Comparison of ENCODE assay signal across 9 cellular contexts in genomic region chr16:66750279-66751134, GRCh38. TPM values are rescaled to one million over a fixed set of nuclear protein-coding genes. Genes with fewer than 3 reads are reported as not detected.
DNase-seq lines count a peak whose midpoint lies in the region; ATAC-seq, FAIRE-seq and TF ChIP-seq lines count a peak whose summit lies in the region.
"Had no signal": no experiment of that assay in that cellular context is flagged by ENCODE, and none has a peak within 500 bp of the region (broad histone marks: within the 10 kb centered on the region; RNA-seq: fewer than 3 reads in every experiment).

No MANE protein-coding gene starts in this region.

- WGBS in esophagus muscularis mucosa, result 12% methylated on average over 15 of the region's 15 CpGs
- 9% methylated on average over 15 of the region's 15 CpGs for WGBS in prostate gland

- peak overlapping the region; percentile 89 to 96 (median 90) for H3K27ac ChIP-seq in esophagus muscularis mucosa (replicated peaks in 1 of 4)
- H3K27ac ChIP-seq in prostate gland, result peak overlapping the region; percentile 89 to 92

- H3K4me1 Mint-ChIP-seq in activated CD8-positive, alpha-beta memory T cell treated with anti-CD3 and anti-CD28 coated beads, Interleukin-2, amount 10 ng/mL, durations not matched to agents 7 days and 5 days, result peaks cover 52% of the 10 kb centered on the region

- no peaks in the 10 kb centered on the region for H3K9me3 Mint-ChIP-seq in activated CD8-positive, alpha-beta memory T cell treated with anti-CD3 and anti-CD28 coated beads, Interleukin-2, amount 10 ng/mL, durations not matched to agents 7 days and 5 days (ENCODE audit: low read depth)

- H3K27me3 ChIP-seq in esophagus muscularis mucosa, result no peaks in the 10 kb centered on the region
- no peaks in the 10 kb centered on the region for H3K27me3 ChIP-seq in prostate gland (replicated peaks; ENCODE audit: insufficient read depth)

- TF ChIP-seq CTCF in esophagus muscularis mucosa (IDR thresholded peaks at IDR 0.05) (no peak), prostate gland (IDR thresholded peaks at IDR 0.05) (no peak)

- DNase-seq in activated CD8-positive, alpha-beta memory T cell treated with anti-CD3 and anti-CD28 coated beads, Interleukin-2, amount 10 ng/mL, durations not matched to agents 7 days and 5 days, result peak; percentile 59
- DNase-seq in activated CD8-positive, alpha-beta memory T cell treated with anti-CD3 and anti-CD28 coated beads, Interleukin-2, amount 50 U/mL, for 48 hours, result no peak
- DNase-seq in SK-MEL-5 (ENCODE audit: low read depth, low spot score) (peak; percentile 5), esophagus muscularis mucosa (ENCODE audit: extremely low spot score) (no peak), prostate gland (ENCODE audit: low spot score) (no peak), GM12891 (ENCODE audit: insufficient read length, low spot score) (no peak), RCC 7860 (ENCODE audit: low spot score) (no peak), NCI-H774 (lab: John Stamatoyannopoulos, UW) (no peak)

- H3K36me3 ChIP-seq in esophagus muscularis mucosa (peaks cover 15 to 42% (median 29%) of the 10 kb centered on the region in 4 donors), prostate gland (no peaks in the 10 kb centered on the region)

- H3K27ac Mint-ChIP-seq in activated CD8-positive, alpha-beta memory T cell treated with anti-CD3 and anti-CD28 coated beads, Interleukin-2, amount 10 ng/mL, durations not matched to agents 7 days and 5 days, result peak overlapping the region; percentile 77

- H3K4me1 ChIP-seq in esophagus muscularis mucosa (peaks cover 30 to 62% (median 54%) of the 10 kb centered on the region in 4 donors), prostate gland (replicated peaks) (peaks cover 3% of the 10 kb centered on the region)

- peak; percentile 5 for ATAC-seq in activated CD8-positive, alpha-beta memory T cell treated with anti-CD3 and anti-CD28 coated beads, Interleukin-2, amount 10 ng/mL, durations not matched to agents 7 days and 5 days

- peaks cover 23% of the 10 kb centered on the region for H3K27me3 Mint-ChIP-seq in activated CD8-positive, alpha-beta memory T cell treated with anti-CD3 and anti-CD28 coated beads, Interleukin-2, amount 10 ng/mL, durations not matched to agents 7 days and 5 days

- H3K9me3 ChIP-seq in esophagus muscularis mucosa (no peaks in the 10 kb centered on the region), prostate gland (no peaks in the 10 kb centered on the region)

- intact Hi-C loops in esophagus muscularis mucosa (cut with DNase I) (loop anchor here (5.0 kb wide), 2 partner anchors 53 to 143 kb away; partner anchors contain the start of gene CMTM4), prostate gland (cut with DNase I) (loop anchor here (2.0 to 5.0 kb wide), 2 partner anchors 22 to 143 kb away; no protein-coding TSS in a partner anchor)

- TF ChIP-seq EP300 in esophagus muscularis mucosa (IDR thresholded peaks at IDR 0.05), result no peak

- no peak for FAIRE-seq in GM12891 (lab: Jason Lieb, UNC)
- no peak for FAIRE-seq in RCC 7860 (lab: Jason Lieb, UNC)
- FAIRE-seq: endometrium had no signal

- CTCF ChIA-PET in activated CD8-positive, alpha-beta memory T cell treated with anti-CD3 and anti-CD28 coated beads, Interleukin-2, amount 10 ng/mL, durations not matched to agents 7 days and 5 days (lab: Charles Lee), result interaction anchor here (0.6 to 6.9 kb wide), 17 partner anchors 9 to 406 kb away, joined by 3 to 50 read pairs (median 6); partner anchors contain the start of genes CMTM4, NAE1 and PDP2

- H3K4me3 ChIP-seq in esophagus muscularis mucosa (peak overlapping the region; percentile 85 to 100 (median 93)), prostate gland (peak overlapping the region; percentile 93 to 96)

- peaks cover 32% of the 10 kb centered on the region for H3K36me3 Mint-ChIP-seq in activated CD8-positive, alpha-beta memory T cell treated with anti-CD3 and anti-CD28 coated beads, Interleukin-2, amount 10 ng/mL, durations not matched to agents 7 days and 5 days

- in situ Hi-C loops in SK-MEL-5 (cut with HindIII; ENCODE audit: low pct_unique_long_range_greater_than_20kb, low sequenced_read_pairs), result no loop called here

- TF ChIP-seq POLR2A in esophagus muscularis mucosa (IDR thresholded peaks at IDR 0.05; ENCODE audit: low read depth) (no peak), prostate gland (IDR thresholded peaks at IDR 0.05) (no peak), GM12891 (IDR thresholded peaks at IDR 0.05; ENCODE audit: low read depth, low read length) (no peak)

- peak overlapping the region; percentile 85 for H3K4me3 Mint-ChIP-seq in activated CD8-positive, alpha-beta memory T cell treated with anti-CD3 and anti-CD28 coated beads, Interleukin-2, amount 10 ng/mL, durations not matched to agents 7 days and 5 days

TF ChIP-seq in GM12891, 5 proteins besides CTCF, POLR2A, EP300 and RAD21:
- no peak for TF ChIP-seq TAF1 (IDR thresholded peaks at IDR 0.05; ENCODE audit: low read depth, low read length)
- TF ChIP-seq SPI1 (IDR thresholded peaks at IDR 0.05; ENCODE audit: low read depth, low read length), result no peak
- no peak for TF ChIP-seq PAX5 (IDR thresholded peaks at IDR 0.05; ENCODE audit: insufficient read depth, low read length, severe bottlenecking)
- no peak for TF ChIP-seq POLR2AphosphoS5 (IDR thresholded peaks at IDR 0.05; ENCODE audit: low read depth, low read length)
- no peak for TF ChIP-seq POU2F2 (IDR thresholded peaks at IDR 0.05; ENCODE audit: low read depth, low read length)

RNA-seq across cellular contexts. Expression of gene DYNC1LI2, which starts 0.9 kb away (rescaled TPM):
- total RNA-seq in activated CD8-positive, alpha-beta memory T cell treated with anti-CD3 and anti-CD28 coated beads, Interleukin-2, amount 10 ng/mL, durations not matched to agents 7 days and 5 days, result 10 to 100 TPM; 71.6 to 81.0 TPM
- total RNA-seq in SK-MEL-5 (2014; rRNA removed; shearing (Covaris generic)), result 118 and 127 TPM in 2 replicates
- polyA plus RNA-seq in SK-MEL-5 (2015; cell fraction: cytosol; rRNA removed), result 85.7 and 103 TPM in 2 replicates
- 533 and 591 TPM in 2 replicates for polyA plus RNA-seq in SK-MEL-5 (2015; cell fraction: nucleus; rRNA removed)
- 100 to 1,000 TPM; 167 to 203 (median 186) TPM for total RNA-seq in esophagus muscularis mucosa
- 100 to 1,000 TPM in 1 of 2 donors, 10 to 100 TPM in 1; 98.1 to 149 TPM for total RNA-seq in prostate gland
- polyA plus RNA-seq in GM12891 (2012; ENCODE audit: low read depth, missing spikeins), result 14.2 TPM

RNA-seq across cellular contexts. Expression of gene TERB1, which starts 50.9 kb away (rescaled TPM):
- under 1 TPM in 1 of 2 experiments, not detected in 1; 0.47 TPM for total RNA-seq in activated CD8-positive, alpha-beta memory T cell treated with anti-CD3 and anti-CD28 coated beads, Interleukin-2, amount 10 ng/mL, durations not matched to agents 7 days and 5 days
- not detected in 2 replicates for total RNA-seq in SK-MEL-5 (2014; rRNA removed; shearing (Covaris generic))
- polyA plus RNA-seq in SK-MEL-5 (2015; cell fraction: cytosol; rRNA removed), result not detected in 2 replicates
- polyA plus RNA-seq in SK-MEL-5 (2015; cell fraction: nucleus; rRNA removed), result not detected in 2 replicates
- total RNA-seq in esophagus muscularis mucosa (not detected), prostate gland (1 to 10 TPM in 1 of 2 donors, not detected in 1; 2.1 TPM)
- polyA plus RNA-seq in GM12891 (2012; ENCODE audit: low read depth, missing spikeins), result not detected

RNA-seq across cellular contexts. Expression of gene CMTM4, which starts 54.0 kb away (rescaled TPM):
- total RNA-seq in activated CD8-positive, alpha-beta memory T cell treated with anti-CD3 and anti-CD28 coated beads, Interleukin-2, amount 10 ng/mL, durations not matched to agents 7 days and 5 days, result 1 to 10 TPM; 1.1 to 1.2 TPM
- 32.7 and 36.9 TPM in 2 replicates for total RNA-seq in SK-MEL-5 (2014; rRNA removed; shearing (Covaris generic))
- polyA plus RNA-seq in SK-MEL-5 (2015; cell fraction: cytosol; rRNA removed), result 28.0 and 43.3 TPM in 2 replicates
- 31.5 and 40.0 TPM in 2 replicates for polyA plus RNA-seq in SK-MEL-5 (2015; cell fraction: nucleus; rRNA removed)
- 10 to 100 TPM in 3 of 4 donors, 1 to 10 TPM in 1; 9.8 to 19.8 (median 15.0) TPM for total RNA-seq in esophagus muscularis mucosa
- total RNA-seq in prostate gland, result 10 to 100 TPM; 46.9 to 57.7 TPM
- 0.30 TPM for polyA plus RNA-seq in GM12891 (2012; ENCODE audit: low read depth, missing spikeins)

Comparison
In these comparisons a context has a peak if more than half of its experiments do, and no peak if none do; other contexts are left out.
1. DNase-seq: peak in activated CD8-positive, alpha-beta memory T cell treated with anti-CD3 and anti-CD28 coated beads, Interleukin-2, amount 10 ng/mL, durations not matched to agents 7 days and 5 days (single experiment) and SK-MEL-5 (single experiment); none in activated CD8-positive, alpha-beta memory T cell treated with anti-CD3 and anti-CD28 coated beads, Interleukin-2, amount 50 U/mL, for 48 hours (single experiment), esophagus muscularis mucosa (single experiment), prostate gland (single experiment), GM12891 (single experiment), RCC 7860 (single experiment) and NCI-H774 (single experiment).
2. RNA of gene CMTM4, which starts 54.0 kb away (total RNA-seq): 46.9 to 57.7 TPM in prostate gland, 32.7 to 36.9 TPM in SK-MEL-5 and 9.8 to 19.8 TPM in esophagus muscularis mucosa; 1.1 to 1.2 TPM in activated CD8-positive, alpha-beta memory T cell treated with anti-CD3 and anti-CD28 coated beads, Interleukin-2, amount 10 ng/mL, durations not matched to agents 7 days and 5 days; every median in the first group is over 4 times any median in the second.